8 cellular contexts compared by ENCODE assay signal in genomic region chr2:224357098-224357901, GRCh38.
DNase-seq lines count a peak whose midpoint lies in the region; ATAC-seq, FAIRE-seq and TF ChIP-seq lines count a peak whose summit lies in the region.

No MANE protein-coding gene starts in this region.

- DNase-seq in NCI-H2107 treated with DMSO at 0.1 percent for 48 hours (lab: John Stamatoyannopoulos, UW; ENCODE audit: unreplicated experiment) = peak; percentile 36
- DNase-seq in NCI-H2107 (lab: John Stamatoyannopoulos, UW) = no peak
- DNase-seq in NCI-H1417 treated with DMSO at 0.1 percent for 48 hours (lab: John Stamatoyannopoulos, UW) = peak; percentile 17
- peak; percentile 28 for DNase-seq in T1000 (lab: John Stamatoyannopoulos, UW)
- peak; percentile 52 for DNase-seq in brain microvascular endothelial cell
- DNase-seq in stimulated activated CD4-positive, alpha-beta T cell treated with anti-CD3 and anti-CD28 coated beads, Interleukin-4, amount 100 ng/mL, for 1 hour = peak; percentile 30

- no peaks in the 10 kb centered on the region for H3K27me3 ChIP-seq in brain microvascular endothelial cell (replicated peaks)

- in situ Hi-C loops in brain microvascular endothelial cell (cut with HindIII; ENCODE audit: low pct_ligation_motif_present, low sequenced_read_pairs) = no loop called here

- H3K27ac ChIP-seq in brain microvascular endothelial cell = no peak overlapping the region

- no peaks in the 10 kb centered on the region for H3K36me3 ChIP-seq in brain microvascular endothelial cell (replicated peaks)

- ATAC-seq in HG02678 (IDR thresholded peaks at IDR 0.05; ENCODE audit: unreplicated experiment) = peak; percentile 83

- TF ChIP-seq CTCF in brain microvascular endothelial cell (IDR thresholded peaks at IDR 0.05; ENCODE audit: low read depth, low read length, missing control alignments) = peak; percentile 72

- FAIRE-seq in islet of Langerhans (lab: Jason Lieb, UNC) = peak; percentile 99

- no peak overlapping the region for H3K4me3 ChIP-seq in brain microvascular endothelial cell (ENCODE audit: low read depth, low read length)
